Comparison of ENCODE assay signal across 20 cellular contexts in genomic region chr4:153045111-153045982, GRCh38.
A peak's percentile ranks its signal among the peaks of the same experiment; 100 is the strongest.
DNase-seq lines count a peak whose midpoint lies in the region; ATAC-seq and TF ChIP-seq lines count a peak whose summit lies in the region.
"Had no signal": no experiment of that assay in that cellular context is flagged by ENCODE, and none has a peak within 500 bp of the region (broad histone marks: within the 10 kb centered on the region; RNA-seq: fewer than 3 reads in every experiment).

No MANE protein-coding gene starts in this region.

- H3K27ac ChIP-seq in OCI-LY3 (ENCODE audit: low read length) = peak overlapping the region; percentile 1; the same call in 1 of the 2 replicates
- H3K27ac ChIP-seq in esophagus muscularis mucosa (replicated peaks in 1 of 4) = no peak overlapping the region
- H3K27ac ChIP-seq: heart right ventricle, uterus, VCaP had no signal

- H3K4me1 ChIP-seq in OCI-LY3 (ENCODE audit: low read length) (peaks cover 20% of the 10 kb centered on the region), esophagus muscularis mucosa (no peaks in the 10 kb centered on the region)
- H3K4me1 ChIP-seq: HAP-1, heart right ventricle, uterus had no signal

- H3K4me2 ChIP-seq in OCI-LY3 (ENCODE audit: low read length) = peak overlapping the region; percentile 56

- H4K20me1 ChIP-seq in OCI-LY3 (ENCODE audit: insufficient read depth, low read length) = no peaks in the 10 kb centered on the region

- peak; percentile 74 for DNase-seq in esophagus muscularis mucosa (ENCODE audit: extremely low spot score)
- DNase-seq in activated effector memory CD4-positive, alpha-beta T cell treated with anti-CD3 and anti-CD28 coated beads, Interleukin-2, amount 50 U/mL, for 16 hours = no peak
- no peak for DNase-seq in OCI-M2 (lab: John Stamatoyannopoulos, UW; ENCODE audit: unreplicated experiment)
- no peak for DNase-seq in NCI-H2029 (lab: John Stamatoyannopoulos, UW)
- no peak for DNase-seq in NCI-H146 treated with DMSO at 0.1 percent for 48 hours (lab: John Stamatoyannopoulos, UW; ENCODE audit: unreplicated experiment)
- DNase-seq: activated naive CD8-positive, alpha-beta T cell treated with anti-CD3 and anti-CD28 coated beads for 36 hours; heart right ventricle; natural killer cell; NCI-H1694; NCI-H526; stimulated activated CD4-positive, alpha-beta T cell treated with anti-CD3 and anti-CD28 coated beads, Interleukin-4, amount 100 ng/mL, for 1 hour; uterus had no signal

- no peaks in the 10 kb centered on the region for H3K36me3 ChIP-seq in OCI-LY3 (replicated peaks; ENCODE audit: low read depth, low read length)
- H3K36me3 ChIP-seq in esophagus muscularis mucosa = no peaks in the 10 kb centered on the region
- H3K36me3 ChIP-seq: HAP-1, heart right ventricle, uterus had no signal

- TF ChIP-seq EP300 in esophagus muscularis mucosa (IDR thresholded peaks at IDR 0.05) = no peak

- ATAC-seq in GM18511 (IDR thresholded peaks at IDR 0.05; ENCODE audit: unreplicated experiment) (peak; percentile 60), HG02884 (IDR thresholded peaks at IDR 0.05; ENCODE audit: unreplicated experiment) (peak; percentile 84)
- ATAC-seq: heart right ventricle, HepG2, left lobe of liver, natural killer cell, Right ventricle myocardium inferior had no signal

- no peaks in the 10 kb centered on the region for H3K79me2 ChIP-seq in OCI-LY3 (ENCODE audit: low read length)

- H3K9ac ChIP-seq in OCI-LY3 (ENCODE audit: low read length) = peak overlapping the region; percentile 4; the same call in 1 of the 2 replicates

- H3K4me3 ChIP-seq in OCI-LY3 (ENCODE audit: low read length) (peak overlapping the region; percentile 28; the same call in 1 of the 2 replicates), esophagus muscularis mucosa (no peak overlapping the region)
- H3K4me3 ChIP-seq: HAP-1, heart right ventricle, uterus had no signal

- TF ChIP-seq CTCF in OCI-LY3 (IDR thresholded peaks at IDR 0.05; ENCODE audit: low read depth, low read length) (no peak), esophagus muscularis mucosa (IDR thresholded peaks at IDR 0.05) (no peak)

- WGBS in esophagus muscularis mucosa = 68% methylated on average over 4 of the region's 4 CpGs

- no peak overlapping the region for H2AFZ ChIP-seq in OCI-LY3 (ENCODE audit: low read depth, low read length)

- H3K27me3 ChIP-seq in OCI-LY3 (ENCODE audit: low read depth, low read length) (no peaks in the 10 kb centered on the region), esophagus muscularis mucosa (no peaks in the 10 kb centered on the region)
- H3K27me3 ChIP-seq: uterus had no signal

- H3K9me3 ChIP-seq in OCI-LY3 (ENCODE audit: insufficient read depth, low read length) = 0 out of 2 replicates have a peak, but pooled peaks cover 6% of the 10 kb centered on the region
- peaks cover 0 to 6% (median 2%) of the 10 kb centered on the region in 4 donors for H3K9me3 ChIP-seq in esophagus muscularis mucosa
- H3K9me3 ChIP-seq: uterus had no signal

- intact Hi-C loops in esophagus muscularis mucosa (cut with DNase I) = no loop called here

- no peak for TF ChIP-seq POLR2A in esophagus muscularis mucosa (IDR thresholded peaks at IDR 0.05; ENCODE audit: low read depth)
